Comparison of ENCODE assay signal across 1 cellular context in the genomic region with DNA sequence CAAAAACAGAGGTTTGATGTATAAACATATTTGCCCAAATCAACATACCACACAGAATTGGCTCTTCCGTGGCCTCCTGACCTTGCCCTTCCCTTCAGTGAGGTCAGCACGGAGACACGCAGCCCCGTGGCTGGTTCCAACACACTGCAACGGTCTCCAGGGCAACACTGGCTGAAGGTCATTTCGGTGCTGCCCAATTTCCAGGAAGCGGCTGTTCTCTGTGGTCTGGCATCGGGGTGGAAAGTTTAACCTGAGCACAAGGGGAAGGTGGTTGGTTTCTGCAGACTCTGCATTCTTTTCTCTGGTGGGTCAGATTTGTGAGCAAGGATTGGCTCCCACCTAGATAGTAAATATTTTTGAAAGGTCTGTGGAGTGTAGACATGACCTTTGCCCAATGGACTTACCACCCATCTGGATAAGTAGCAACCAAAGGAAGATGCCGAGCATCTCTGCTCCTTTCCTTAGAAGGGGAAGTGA.
A peak's percentile ranks its signal among the peaks of the same experiment; 100 is the strongest.
TF ChIP-seq lines count a peak whose summit lies in the region.

No MANE protein-coding gene starts in this region.

TF ChIP-seq in HepG2, 621 proteins besides CTCF, POLR2A, EP300 and RAD21 (continued from another document and continues in another):
- TF ChIP-seq NCOR1 (IDR thresholded peaks at IDR 0.05; ENCODE audit: borderline replicate concordance, low read length) (no peak; the same call in 1 of the 2 replicates), ELF1 (CRISPR knock-in tag; IDR thresholded peaks at IDR 0.05) (peak; percentile 72; the same call in 1 of the 2 replicates), CHD4 (IDR thresholded peaks at IDR 0.05; ENCODE audit: borderline replicate concordance, low read length) (no peak), GATAD1 (CRISPR knock-in tag; IDR thresholded peaks at IDR 0.05) (no peak), DR1 (CRISPR knock-in tag; IDR thresholded peaks at IDR 0.05) (no peak), AKAP8 (CRISPR knock-in tag; IDR thresholded peaks at IDR 0.05) (no peak), ZNF724P (CRISPR knock-in tag; IDR thresholded peaks at IDR 0.05; ENCODE audit: borderline replicate concordance) (no peak), SOX5 (CRISPR knock-in tag; IDR thresholded peaks at IDR 0.05; ENCODE audit: borderline replicate concordance) (0 out of 2 replicates have a peak, but pooled peaks have one; percentile 27), RNF2 (conservative IDR thresholded peaks at IDR 0.05; ENCODE audit: low read depth) (no peak), ATM (IDR thresholded peaks at IDR 0.05; ENCODE audit: borderline replicate concordance) (no peak), CHD2 (IDR thresholded peaks at IDR 0.05; ENCODE audit: low read depth, low read length) (no peak), JUND (CRISPR knock-in tag; IDR thresholded peaks at IDR 0.05) (peak; percentile 15; the same call in 1 of the 2 replicates), HMG20B (CRISPR knock-in tag; conservative IDR thresholded peaks at IDR 0.05) (no peak), MTF2 (CRISPR knock-in tag; IDR thresholded peaks at IDR 0.05; ENCODE audit: borderline replicate concordance) (no peak), ZBTB1 (CRISPR knock-in tag; IDR thresholded peaks at IDR 0.05; ENCODE audit: borderline replicate concordance) (no peak), RBM22 (optimal IDR thresholded peaks at IDR 0.05; ENCODE audit: low read length) (no peak), CAMTA2 (CRISPR knock-in tag; IDR thresholded peaks at IDR 0.05; ENCODE audit: borderline replicate concordance) (no peak), XRCC5 (optimal IDR thresholded peaks at IDR 0.05; ENCODE audit: low read length) (no peak), ZNF792 (CRISPR knock-in tag; IDR thresholded peaks at IDR 0.05) (0 out of 2 replicates have a peak, but pooled peaks have one; percentile 20), GABPA (IDR thresholded peaks at IDR 0.05; ENCODE audit: low read depth, low read length) (no peak), GABPA (CRISPR knock-in tag; IDR thresholded peaks at IDR 0.05; ENCODE audit: low read depth) (no peak), ZNF816 (CRISPR knock-in tag; IDR thresholded peaks at IDR 0.05; ENCODE audit: borderline replicate concordance) (no peak)
- TF ChIP-seq, protein P1, sequence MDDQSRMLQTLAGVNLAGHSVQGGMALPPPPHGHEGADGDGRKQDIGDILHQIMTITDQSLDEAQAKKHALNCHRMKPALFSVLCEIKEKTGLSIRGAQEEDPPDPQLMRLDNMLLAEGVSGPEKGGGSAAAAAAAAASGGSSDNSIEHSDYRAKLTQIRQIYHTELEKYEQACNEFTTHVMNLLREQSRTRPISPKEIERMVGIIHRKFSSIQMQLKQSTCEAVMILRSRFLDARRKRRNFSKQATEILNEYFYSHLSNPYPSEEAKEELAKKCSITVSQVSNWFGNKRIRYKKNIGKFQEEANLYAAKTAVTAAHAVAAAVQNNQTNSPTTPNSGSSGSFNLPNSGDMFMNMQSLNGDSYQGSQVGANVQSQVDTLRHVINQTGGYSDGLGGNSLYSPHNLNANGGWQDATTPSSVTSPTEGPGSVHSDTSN (CRISPR knock-in tag; IDR thresholded peaks at IDR 0.05; ENCODE audit: borderline replicate concordance) = no peak
- TF ChIP-seq, protein P2, sequence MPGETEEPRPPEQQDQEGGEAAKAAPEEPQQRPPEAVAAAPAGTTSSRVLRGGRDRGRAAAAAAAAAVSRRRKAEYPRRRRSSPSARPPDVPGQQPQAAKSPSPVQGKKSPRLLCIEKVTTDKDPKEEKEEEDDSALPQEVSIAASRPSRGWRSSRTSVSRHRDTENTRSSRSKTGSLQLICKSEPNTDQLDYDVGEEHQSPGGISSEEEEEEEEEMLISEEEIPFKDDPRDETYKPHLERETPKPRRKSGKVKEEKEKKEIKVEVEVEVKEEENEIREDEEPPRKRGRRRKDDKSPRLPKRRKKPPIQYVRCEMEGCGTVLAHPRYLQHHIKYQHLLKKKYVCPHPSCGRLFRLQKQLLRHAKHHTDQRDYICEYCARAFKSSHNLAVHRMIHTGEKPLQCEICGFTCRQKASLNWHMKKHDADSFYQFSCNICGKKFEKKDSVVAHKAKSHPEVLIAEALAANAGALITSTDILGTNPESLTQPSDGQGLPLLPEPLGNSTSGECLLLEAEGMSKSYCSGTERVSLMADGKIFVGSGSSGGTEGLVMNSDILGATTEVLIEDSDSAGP (CRISPR knock-in tag; IDR thresholded peaks at IDR 0.05; ENCODE audit: borderline replicate concordance) = no peak
- TF ChIP-seq, protein P3, sequence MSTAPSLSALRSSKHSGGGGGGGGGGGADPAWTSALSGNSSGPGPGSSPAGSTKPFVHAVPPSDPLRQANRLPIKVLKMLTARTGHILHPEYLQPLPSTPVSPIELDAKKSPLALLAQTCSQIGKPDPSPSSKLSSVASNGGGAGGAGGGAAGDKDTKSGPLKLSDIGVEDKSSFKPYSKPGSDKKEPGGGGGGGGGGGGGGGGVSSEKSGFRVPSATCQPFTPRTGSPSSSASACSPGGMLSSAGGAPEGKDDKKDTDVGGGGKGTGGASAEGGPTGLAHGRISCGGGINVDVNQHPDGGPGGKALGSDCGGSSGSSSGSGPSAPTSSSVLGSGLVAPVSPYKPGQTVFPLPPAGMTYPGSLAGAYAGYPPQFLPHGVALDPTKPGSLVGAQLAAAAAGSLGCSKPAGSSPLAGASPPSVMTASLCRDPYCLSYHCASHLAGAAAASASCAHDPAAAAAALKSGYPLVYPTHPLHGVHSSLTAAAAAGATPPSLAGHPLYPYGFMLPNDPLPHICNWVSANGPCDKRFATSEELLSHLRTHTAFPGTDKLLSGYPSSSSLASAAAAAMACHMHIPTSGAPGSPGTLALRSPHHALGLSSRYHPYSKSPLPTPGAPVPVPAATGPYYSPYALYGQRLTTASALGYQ (CRISPR knock-in tag; IDR thresholded peaks at IDR 0.05) = no peak
- TF ChIP-seq, protein P4, sequence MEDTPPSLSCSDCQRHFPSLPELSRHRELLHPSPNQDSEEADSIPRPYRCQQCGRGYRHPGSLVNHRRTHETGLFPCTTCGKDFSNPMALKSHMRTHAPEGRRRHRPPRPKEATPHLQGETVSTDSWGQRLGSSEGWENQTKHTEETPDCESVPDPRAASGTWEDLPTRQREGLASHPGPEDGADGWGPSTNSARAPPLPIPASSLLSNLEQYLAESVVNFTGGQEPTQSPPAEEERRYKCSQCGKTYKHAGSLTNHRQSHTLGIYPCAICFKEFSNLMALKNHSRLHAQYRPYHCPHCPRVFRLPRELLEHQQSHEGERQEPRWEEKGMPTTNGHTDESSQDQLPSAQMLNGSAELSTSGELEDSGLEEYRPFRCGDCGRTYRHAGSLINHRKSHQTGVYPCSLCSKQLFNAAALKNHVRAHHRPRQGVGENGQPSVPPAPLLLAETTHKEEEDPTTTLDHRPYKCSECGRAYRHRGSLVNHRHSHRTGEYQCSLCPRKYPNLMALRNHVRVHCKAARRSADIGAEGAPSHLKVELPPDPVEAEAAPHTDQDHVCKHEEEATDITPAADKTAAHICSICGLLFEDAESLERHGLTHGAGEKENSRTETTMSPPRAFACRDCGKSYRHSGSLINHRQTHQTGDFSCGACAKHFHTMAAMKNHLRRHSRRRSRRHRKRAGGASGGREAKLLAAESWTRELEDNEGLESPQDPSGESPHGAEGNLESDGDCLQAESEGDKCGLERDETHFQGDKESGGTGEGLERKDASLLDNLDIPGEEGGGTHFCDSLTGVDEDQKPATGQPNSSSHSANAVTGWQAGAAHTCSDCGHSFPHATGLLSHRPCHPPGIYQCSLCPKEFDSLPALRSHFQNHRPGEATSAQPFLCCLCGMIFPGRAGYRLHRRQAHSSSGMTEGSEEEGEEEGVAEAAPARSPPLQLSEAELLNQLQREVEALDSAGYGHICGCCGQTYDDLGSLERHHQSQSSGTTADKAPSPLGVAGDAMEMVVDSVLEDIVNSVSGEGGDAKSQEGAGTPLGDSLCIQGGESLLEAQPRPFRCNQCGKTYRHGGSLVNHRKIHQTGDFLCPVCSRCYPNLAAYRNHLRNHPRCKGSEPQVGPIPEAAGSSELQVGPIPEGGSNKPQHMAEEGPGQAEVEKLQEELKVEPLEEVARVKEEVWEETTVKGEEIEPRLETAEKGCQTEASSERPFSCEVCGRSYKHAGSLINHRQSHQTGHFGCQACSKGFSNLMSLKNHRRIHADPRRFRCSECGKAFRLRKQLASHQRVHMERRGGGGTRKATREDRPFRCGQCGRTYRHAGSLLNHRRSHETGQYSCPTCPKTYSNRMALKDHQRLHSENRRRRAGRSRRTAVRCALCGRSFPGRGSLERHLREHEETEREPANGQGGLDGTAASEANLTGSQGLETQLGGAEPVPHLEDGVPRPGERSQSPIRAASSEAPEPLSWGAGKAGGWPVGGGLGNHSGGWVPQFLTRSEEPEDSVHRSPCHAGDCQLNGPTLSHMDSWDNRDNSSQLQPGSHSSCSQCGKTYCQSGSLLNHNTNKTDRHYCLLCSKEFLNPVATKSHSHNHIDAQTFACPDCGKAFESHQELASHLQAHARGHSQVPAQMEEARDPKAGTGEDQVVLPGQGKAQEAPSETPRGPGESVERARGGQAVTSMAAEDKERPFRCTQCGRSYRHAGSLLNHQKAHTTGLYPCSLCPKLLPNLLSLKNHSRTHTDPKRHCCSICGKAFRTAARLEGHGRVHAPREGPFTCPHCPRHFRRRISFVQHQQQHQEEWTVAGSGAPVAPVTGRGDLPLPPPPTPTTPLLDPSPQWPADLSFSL (CRISPR knock-in tag; IDR thresholded peaks at IDR 0.05) = no peak
- TF ChIP-seq, protein P5, sequence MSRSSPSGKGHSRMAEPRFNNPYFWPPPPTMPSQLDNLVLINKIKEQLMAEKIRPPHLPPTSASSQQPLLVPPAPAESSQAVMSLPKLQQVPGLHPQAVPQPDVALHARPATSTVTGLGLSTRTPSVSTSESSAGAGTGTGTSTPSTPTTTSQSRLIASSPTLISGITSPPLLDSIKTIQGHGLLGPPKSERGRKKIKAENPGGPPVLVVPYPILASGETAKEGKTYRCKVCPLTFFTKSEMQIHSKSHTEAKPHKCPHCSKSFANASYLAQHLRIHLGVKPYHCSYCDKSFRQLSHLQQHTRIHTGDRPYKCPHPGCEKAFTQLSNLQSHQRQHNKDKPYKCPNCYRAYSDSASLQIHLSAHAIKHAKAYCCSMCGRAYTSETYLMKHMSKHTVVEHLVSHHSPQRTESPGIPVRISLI (CRISPR knock-in tag; IDR thresholded peaks at IDR 0.05; ENCODE audit: borderline replicate concordance) = no peak
- TF ChIP-seq, protein P6, sequence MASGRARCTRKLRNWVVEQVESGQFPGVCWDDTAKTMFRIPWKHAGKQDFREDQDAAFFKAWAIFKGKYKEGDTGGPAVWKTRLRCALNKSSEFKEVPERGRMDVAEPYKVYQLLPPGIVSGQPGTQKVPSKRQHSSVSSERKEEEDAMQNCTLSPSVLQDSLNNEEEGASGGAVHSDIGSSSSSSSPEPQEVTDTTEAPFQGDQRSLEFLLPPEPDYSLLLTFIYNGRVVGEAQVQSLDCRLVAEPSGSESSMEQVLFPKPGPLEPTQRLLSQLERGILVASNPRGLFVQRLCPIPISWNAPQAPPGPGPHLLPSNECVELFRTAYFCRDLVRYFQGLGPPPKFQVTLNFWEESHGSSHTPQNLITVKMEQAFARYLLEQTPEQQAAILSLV (CRISPR knock-in tag; IDR thresholded peaks at IDR 0.05; ENCODE audit: borderline replicate concordance) = no peak
- TF ChIP-seq, protein P7, sequence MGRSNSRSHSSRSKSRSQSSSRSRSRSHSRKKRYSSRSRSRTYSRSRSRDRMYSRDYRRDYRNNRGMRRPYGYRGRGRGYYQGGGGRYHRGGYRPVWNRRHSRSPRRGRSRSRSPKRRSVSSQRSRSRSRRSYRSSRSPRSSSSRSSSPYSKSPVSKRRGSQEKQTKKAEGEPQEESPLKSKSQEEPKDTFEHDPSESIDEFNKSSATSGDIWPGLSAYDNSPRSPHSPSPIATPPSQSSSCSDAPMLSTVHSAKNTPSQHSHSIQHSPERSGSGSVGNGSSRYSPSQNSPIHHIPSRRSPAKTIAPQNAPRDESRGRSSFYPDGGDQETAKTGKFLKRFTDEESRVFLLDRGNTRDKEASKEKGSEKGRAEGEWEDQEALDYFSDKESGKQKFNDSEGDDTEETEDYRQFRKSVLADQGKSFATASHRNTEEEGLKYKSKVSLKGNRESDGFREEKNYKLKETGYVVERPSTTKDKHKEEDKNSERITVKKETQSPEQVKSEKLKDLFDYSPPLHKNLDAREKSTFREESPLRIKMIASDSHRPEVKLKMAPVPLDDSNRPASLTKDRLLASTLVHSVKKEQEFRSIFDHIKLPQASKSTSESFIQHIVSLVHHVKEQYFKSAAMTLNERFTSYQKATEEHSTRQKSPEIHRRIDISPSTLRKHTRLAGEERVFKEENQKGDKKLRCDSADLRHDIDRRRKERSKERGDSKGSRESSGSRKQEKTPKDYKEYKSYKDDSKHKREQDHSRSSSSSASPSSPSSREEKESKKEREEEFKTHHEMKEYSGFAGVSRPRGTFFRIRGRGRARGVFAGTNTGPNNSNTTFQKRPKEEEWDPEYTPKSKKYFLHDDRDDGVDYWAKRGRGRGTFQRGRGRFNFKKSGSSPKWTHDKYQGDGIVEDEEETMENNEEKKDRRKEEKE (IDR thresholded peaks at IDR 0.05) = no peak
- TF ChIP-seq, protein P8, sequence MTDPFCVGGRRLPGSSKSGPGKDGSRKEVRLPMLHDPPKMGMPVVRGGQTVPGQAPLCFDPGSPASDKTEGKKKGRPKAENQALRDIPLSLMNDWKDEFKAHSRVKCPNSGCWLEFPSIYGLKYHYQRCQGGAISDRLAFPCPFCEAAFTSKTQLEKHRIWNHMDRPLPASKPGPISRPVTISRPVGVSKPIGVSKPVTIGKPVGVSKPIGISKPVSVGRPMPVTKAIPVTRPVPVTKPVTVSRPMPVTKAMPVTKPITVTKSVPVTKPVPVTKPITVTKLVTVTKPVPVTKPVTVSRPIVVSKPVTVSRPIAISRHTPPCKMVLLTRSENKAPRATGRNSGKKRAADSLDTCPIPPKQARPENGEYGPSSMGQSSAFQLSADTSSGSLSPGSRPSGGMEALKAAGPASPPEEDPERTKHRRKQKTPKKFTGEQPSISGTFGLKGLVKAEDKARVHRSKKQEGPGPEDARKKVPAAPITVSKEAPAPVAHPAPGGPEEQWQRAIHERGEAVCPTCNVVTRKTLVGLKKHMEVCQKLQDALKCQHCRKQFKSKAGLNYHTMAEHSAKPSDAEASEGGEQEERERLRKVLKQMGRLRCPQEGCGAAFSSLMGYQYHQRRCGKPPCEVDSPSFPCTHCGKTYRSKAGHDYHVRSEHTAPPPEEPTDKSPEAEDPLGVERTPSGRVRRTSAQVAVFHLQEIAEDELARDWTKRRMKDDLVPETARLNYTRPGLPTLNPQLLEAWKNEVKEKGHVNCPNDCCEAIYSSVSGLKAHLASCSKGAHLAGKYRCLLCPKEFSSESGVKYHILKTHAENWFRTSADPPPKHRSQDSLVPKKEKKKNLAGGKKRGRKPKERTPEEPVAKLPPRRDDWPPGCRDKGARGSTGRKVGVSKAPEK (CRISPR knock-in tag; IDR thresholded peaks at IDR 0.05; ENCODE audit: borderline replicate concordance) = no peak
